Comparison of ENCODE assay signal across 15 cellular contexts in genomic region chr1:201172999-201173610, GRCh38. TPM values are rescaled to one million over a fixed set of nuclear protein-coding genes. Genes with fewer than 3 reads are reported as not detected.
DNase-seq lines count a peak whose midpoint lies in the region; ATAC-seq and TF ChIP-seq lines count a peak whose summit lies in the region.
"Had no signal": no experiment of that assay in that cellular context is flagged by ENCODE, and none has a peak within 500 bp of the region (broad histone marks: within the 10 kb centered on the region; RNA-seq: fewer than 3 reads in every experiment).

No MANE protein-coding gene starts in this region.

- no peak overlapping the region for H3K9ac ChIP-seq in IMR-90 (ENCODE audit: low read depth, low read length)

- H3K27ac ChIP-seq in IMR-90 (ENCODE audit: insufficient read depth, low read length) (no peak overlapping the region), VCaP (peak overlapping the region; percentile 38; the same call in 1 of the 2 replicates)
- H3K27ac ChIP-seq: 22Rv1, skin epidermis, thyroid gland had no signal

- no peaks in the 10 kb centered on the region for H3K36me3 ChIP-seq in IMR-90 (ENCODE audit: control insufficient read depth, insufficient read depth, low read length)
- H3K36me3 ChIP-seq: thyroid gland had no signal

- in situ Hi-C loops in IMR-90 (cut with MboI; ENCODE audit: low sequenced_read_pairs), result no loop called here

- no peaks in the 10 kb centered on the region for H3K79me1 ChIP-seq in IMR-90 (ENCODE audit: low read depth in 1 of 2, low read length in 2 of 2)

- POLR2A ChIA-PET in IMR-90 (lab: Charles Lee; ENCODE audit: unreplicated experiment), result no interaction called here

- H3K4me3 ChIP-seq in IMR-90 (ENCODE audit: insufficient read depth, low read depth, low read length), result no peak overlapping the region
- H3K4me3 ChIP-seq: skin epidermis, thyroid gland had no signal

- TF ChIP-seq RAD21 in IMR-90 (IDR thresholded peaks at IDR 0.05; ENCODE audit: low read length), result no peak

- no peak overlapping the region for H3K4me2 ChIP-seq in IMR-90 (ENCODE audit: low read depth, low read length)

- H4K8ac ChIP-seq in IMR-90 (ENCODE audit: low read depth in 2 of 2, low read length in 2 of 2), result no peak overlapping the region

- TF ChIP-seq POLR2A in IMR-90 (IDR thresholded peaks at IDR 0.05; ENCODE audit: low read depth, low read length), result no peak

- peaks cover 3% of the 10 kb centered on the region for H3K9me1 ChIP-seq in IMR-90 (ENCODE audit: insufficient read depth, low read length)

- H4K5ac ChIP-seq in IMR-90 (ENCODE audit: low read depth, low read length), result no peak overlapping the region

- H2AK9ac ChIP-seq in IMR-90 (replicated peaks; ENCODE audit: low read depth, low read length, poor library complexity), result no peak overlapping the region

- CTCF ChIA-PET in IMR-90 (lab: Yijun Ruan, JAX), result no interaction called here

- no peak overlapping the region for H2BK15ac ChIP-seq in IMR-90 (ENCODE audit: low read depth, low read length)

- H2BK20ac ChIP-seq in IMR-90 (ENCODE audit: low read depth, low read length), result no peak overlapping the region

- WGBS in IMR-90 (ENCODE audit: extremely low coverage in 2 of 2, insufficient read length in 1 of 2), 2 experiments, result no CpG with 5 or more reads among the region's 4 CpGs

- TF ChIP-seq CTCF in IMR-90 (conservative IDR thresholded peaks at IDR 0.05; ENCODE audit: low read depth, low read length) (no peak), VCaP (conservative IDR thresholded peaks at IDR 0.05) (no peak)

- H3K9me3 ChIP-seq in IMR-90 (ENCODE audit: control insufficient read depth, insufficient read depth, low read length), result no peaks in the 10 kb centered on the region
- H3K9me3 ChIP-seq: thyroid gland had no signal

- peaks cover 4% of the 10 kb centered on the region for H3K27me3 ChIP-seq in IMR-90 (ENCODE audit: control insufficient read depth, insufficient read depth, low read length)
- H3K27me3 ChIP-seq: thyroid gland had no signal

- H3K18ac ChIP-seq in IMR-90 (ENCODE audit: low read depth, low read length), result no peak overlapping the region

- H2BK120ac ChIP-seq in IMR-90 (ENCODE audit: low read depth, low read length), result no peak overlapping the region

- no peak overlapping the region for H2AK5ac ChIP-seq in IMR-90 (ENCODE audit: low read depth, low read length)

- H4K20me1 ChIP-seq in IMR-90 (ENCODE audit: insufficient read depth, low read length), result no peaks in the 10 kb centered on the region

- dilution Hi-C loops in IMR-90 (cut with HindIII; ENCODE audit: low sequenced_read_pairs, unreplicated experiment), result no loop called here

- H3K23ac ChIP-seq in IMR-90 (ENCODE audit: low read depth, low read length), result no peak overlapping the region

- BruUV-seq in IMR-90 (replicated peaks; lab: Mats Ljungman, UMichigan), result no TSS peak

- H3K56ac ChIP-seq in IMR-90 (ENCODE audit: extremely low read depth, insufficient read depth, low read length), result no peak overlapping the region

- 0 out of 2 replicates have a peak, but pooled peaks cover 2% of the 10 kb centered on the region for H3K4me1 ChIP-seq in IMR-90 (ENCODE audit: control insufficient read depth, insufficient read depth, low read length)

- H3K14ac ChIP-seq in IMR-90 (replicated peaks; ENCODE audit: low read depth, low read length), result no peak overlapping the region

- peak overlapping the region; percentile 17 for H2AFZ ChIP-seq in IMR-90 (replicated peaks; ENCODE audit: low read length, poor library complexity)

- no peak overlapping the region for H3K4ac ChIP-seq in IMR-90 (ENCODE audit: low read depth, low read length)

- no peak overlapping the region for H4K91ac ChIP-seq in IMR-90 (ENCODE audit: insufficient read depth, low read depth, low read length)

- intact Hi-C loops in IMR-90 (cut with micrococcal nuclease), result no loop called here

- ATAC-seq in IMR-90 (ENCODE audit: low read depth) (no peak), GM19452 (IDR thresholded peaks at IDR 0.05; ENCODE audit: unreplicated experiment) (no peak), HG03159 (IDR thresholded peaks at IDR 0.05; ENCODE audit: unreplicated experiment) (no peak)
- ATAC-seq: HCT116 had no signal

- DNase-seq in NCI-H2196 (lab: John Stamatoyannopoulos, UW; ENCODE audit: unreplicated experiment), result peak; percentile 19
- DNase-seq in NCI-H2196 treated with DMSO at 0.1 percent for 48 hours (lab: John Stamatoyannopoulos, UW; ENCODE audit: unreplicated experiment), result no peak
- peak; percentile 54 for DNase-seq in IMR-90
- DNase-seq in iris pigment epithelial cell (ENCODE audit: low read depth), result peak; percentile 66
- no peak for DNase-seq in SW480 (ENCODE audit: low spot score)
- DNase-seq: activated T-cell treated with anti-CD3 and anti-CD28 coated beads, Interleukin-2, amount 50 U/mL, for 24 hours; KBM-7; nephron progenitor cell; thyroid gland had no signal

- no peak overlapping the region for H2BK5ac ChIP-seq in IMR-90 (ENCODE audit: low read depth, low read length, poor library complexity, severe bottlenecking)

TF ChIP-seq in IMR-90, 13 proteins besides CTCF, POLR2A, EP300 and RAD21:
- TF ChIP-seq MXI1 (IDR thresholded peaks at IDR 0.05; ENCODE audit: borderline replicate concordance, low read depth, low read length) (no peak), FOS (IDR thresholded peaks at IDR 0.05; ENCODE audit: low read depth, low read length) (no peak), RFX5 (IDR thresholded peaks at IDR 0.05; ENCODE audit: low read depth, low read length) (no peak), CHD1 (IDR thresholded peaks at IDR 0.05; ENCODE audit: low read depth, low read length) (no peak), BHLHE40 (IDR thresholded peaks at IDR 0.05; ENCODE audit: low read depth, low read length) (no peak), MAFK (IDR thresholded peaks at IDR 0.05; ENCODE audit: low read depth, low read length) (no peak), MAZ (IDR thresholded peaks at IDR 0.05; ENCODE audit: borderline replicate concordance, low read depth, low read length) (no peak), USF2 (IDR thresholded peaks at IDR 0.05; ENCODE audit: low read depth, low read length) (no peak), RCOR1 (IDR thresholded peaks at IDR 0.05; ENCODE audit: insufficient replicate concordance, low read length) (no peak), SMC3 (IDR thresholded peaks at IDR 0.05; ENCODE audit: low read depth, low read length) (no peak), CEBPB (IDR thresholded peaks at IDR 0.05; ENCODE audit: low read depth, low read length) (no peak), NFE2L2 (IDR thresholded peaks at IDR 0.05; ENCODE audit: low read depth, low read length) (no peak), ELK1 (IDR thresholded peaks at IDR 0.05; ENCODE audit: borderline replicate concordance, low read depth, low read length) (no peak)

RNA-seq across cellular contexts. Expression of gene IGFN1, which starts 17.5 kb away (rescaled TPM):
- total RNA-seq in IMR-90 (2012; rRNA removed), result not detected in 2 replicates
- polyA plus RNA-seq in IMR-90 (2012; rRNA removed), result 0.04 and 0.05 TPM in 2 replicates
- polyA plus RNA-seq in IMR-90 (2012; cell fraction: cytosol; rRNA removed), result 0.01 TPM in 1 of 2 replicates, not detected in the other
- polyA plus RNA-seq in IMR-90 (2012; cell fraction: nucleus; rRNA removed; ENCODE audit: low replicate concordance), result 0.18 and 0.49 TPM in 2 replicates

RNA-seq across cellular contexts. Expression of gene TMEM9, which starts 18.8 kb away (rescaled TPM):
- 62.8 and 76.7 TPM in 2 replicates for total RNA-seq in IMR-90 (2012; rRNA removed)
- 97.0 and 107 TPM in 2 replicates for polyA plus RNA-seq in IMR-90 (2012; rRNA removed)
- 60.6 and 115 TPM in 2 replicates for polyA plus RNA-seq in IMR-90 (2012; cell fraction: cytosol; rRNA removed)
- 66.7 and 97.2 TPM in 2 replicates for polyA plus RNA-seq in IMR-90 (2012; cell fraction: nucleus; rRNA removed; ENCODE audit: low replicate concordance)

RNA-seq across cellular contexts. Expression of gene ASCL5, which starts 46.1 kb away (rescaled TPM):
- not detected in 2 replicates for total RNA-seq in IMR-90 (2012; rRNA removed)
- polyA plus RNA-seq in IMR-90 (2012; rRNA removed), result not detected in 2 replicates
- polyA plus RNA-seq in IMR-90 (2012; cell fraction: cytosol; rRNA removed), result not detected in 2 replicates
- polyA plus RNA-seq in IMR-90 (2012; cell fraction: nucleus; rRNA removed; ENCODE audit: low replicate concordance), result 0.12 TPM in 1 of 2 replicates, not detected in the other
- total RNA-seq: thyroid gland had no signal

Comparison
In these comparisons a context has a peak if more than half of its experiments do, and no peak if none do; other contexts are left out.
1. DNase-seq: peak in NCI-H2196 (single experiment), IMR-90 (single experiment) and iris pigment epithelial cell (single experiment); none in NCI-H2196 treated with DMSO at 0.1 percent for 48 hours (single experiment) and SW480 (single experiment).